In genomic region chr1:40020447-40021085, GRCh38 we compare ENCODE assay signal across 2 cellular contexts.
TF ChIP-seq lines count a peak whose summit lies in the region.

No MANE protein-coding gene starts in this region.

TF ChIP-seq in IMR-90, 13 proteins besides CTCF, POLR2A, EP300 and RAD21:
- no peak for TF ChIP-seq MXI1 (IDR thresholded peaks at IDR 0.05; ENCODE audit: borderline replicate concordance, low read depth, low read length)
- TF ChIP-seq NFE2L2 (IDR thresholded peaks at IDR 0.05; ENCODE audit: low read depth, low read length) = no peak
- no peak for TF ChIP-seq CHD1 (IDR thresholded peaks at IDR 0.05; ENCODE audit: low read depth, low read length)
- TF ChIP-seq, protein P1, sequence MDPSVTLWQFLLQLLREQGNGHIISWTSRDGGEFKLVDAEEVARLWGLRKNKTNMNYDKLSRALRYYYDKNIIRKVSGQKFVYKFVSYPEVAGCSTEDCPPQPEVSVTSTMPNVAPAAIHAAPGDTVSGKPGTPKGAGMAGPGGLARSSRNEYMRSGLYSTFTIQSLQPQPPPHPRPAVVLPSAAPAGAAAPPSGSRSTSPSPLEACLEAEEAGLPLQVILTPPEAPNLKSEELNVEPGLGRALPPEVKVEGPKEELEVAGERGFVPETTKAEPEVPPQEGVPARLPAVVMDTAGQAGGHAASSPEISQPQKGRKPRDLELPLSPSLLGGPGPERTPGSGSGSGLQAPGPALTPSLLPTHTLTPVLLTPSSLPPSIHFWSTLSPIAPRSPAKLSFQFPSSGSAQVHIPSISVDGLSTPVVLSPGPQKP (IDR thresholded peaks at IDR 0.05; ENCODE audit: borderline replicate concordance, low read depth, low read length) = no peak
- TF ChIP-seq, protein P2, sequence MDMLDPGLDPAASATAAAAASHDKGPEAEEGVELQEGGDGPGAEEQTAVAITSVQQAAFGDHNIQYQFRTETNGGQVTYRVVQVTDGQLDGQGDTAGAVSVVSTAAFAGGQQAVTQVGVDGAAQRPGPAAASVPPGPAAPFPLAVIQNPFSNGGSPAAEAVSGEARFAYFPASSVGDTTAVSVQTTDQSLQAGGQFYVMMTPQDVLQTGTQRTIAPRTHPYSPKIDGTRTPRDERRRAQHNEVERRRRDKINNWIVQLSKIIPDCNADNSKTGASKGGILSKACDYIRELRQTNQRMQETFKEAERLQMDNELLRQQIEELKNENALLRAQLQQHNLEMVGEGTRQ (IDR thresholded peaks at IDR 0.05; ENCODE audit: low read depth, low read length) = no peak
- no peak for TF ChIP-seq RFX5 (IDR thresholded peaks at IDR 0.05; ENCODE audit: low read depth, low read length)
- no peak for TF ChIP-seq MAFK (IDR thresholded peaks at IDR 0.05; ENCODE audit: low read depth, low read length)
- TF ChIP-seq RCOR1 (IDR thresholded peaks at IDR 0.05; ENCODE audit: insufficient replicate concordance, low read length) = no peak
- TF ChIP-seq FOS (IDR thresholded peaks at IDR 0.05; ENCODE audit: low read depth, low read length) = no peak
- no peak for TF ChIP-seq SMC3 (IDR thresholded peaks at IDR 0.05; ENCODE audit: low read depth, low read length)
- no peak for TF ChIP-seq MAZ (IDR thresholded peaks at IDR 0.05; ENCODE audit: borderline replicate concordance, low read depth, low read length)

TF ChIP-seq in GM12878, 131 proteins besides CTCF, POLR2A, EP300 and RAD21:
- TF ChIP-seq, protein P3, sequence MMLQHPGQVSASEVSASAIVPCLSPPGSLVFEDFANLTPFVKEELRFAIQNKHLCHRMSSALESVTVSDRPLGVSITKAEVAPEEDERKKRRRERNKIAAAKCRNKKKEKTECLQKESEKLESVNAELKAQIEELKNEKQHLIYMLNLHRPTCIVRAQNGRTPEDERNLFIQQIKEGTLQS (IDR thresholded peaks at IDR 0.05; ENCODE audit: borderline replicate concordance, extremely low read depth, low read depth, low read length) = no peak
- TF ChIP-seq, protein P4, sequence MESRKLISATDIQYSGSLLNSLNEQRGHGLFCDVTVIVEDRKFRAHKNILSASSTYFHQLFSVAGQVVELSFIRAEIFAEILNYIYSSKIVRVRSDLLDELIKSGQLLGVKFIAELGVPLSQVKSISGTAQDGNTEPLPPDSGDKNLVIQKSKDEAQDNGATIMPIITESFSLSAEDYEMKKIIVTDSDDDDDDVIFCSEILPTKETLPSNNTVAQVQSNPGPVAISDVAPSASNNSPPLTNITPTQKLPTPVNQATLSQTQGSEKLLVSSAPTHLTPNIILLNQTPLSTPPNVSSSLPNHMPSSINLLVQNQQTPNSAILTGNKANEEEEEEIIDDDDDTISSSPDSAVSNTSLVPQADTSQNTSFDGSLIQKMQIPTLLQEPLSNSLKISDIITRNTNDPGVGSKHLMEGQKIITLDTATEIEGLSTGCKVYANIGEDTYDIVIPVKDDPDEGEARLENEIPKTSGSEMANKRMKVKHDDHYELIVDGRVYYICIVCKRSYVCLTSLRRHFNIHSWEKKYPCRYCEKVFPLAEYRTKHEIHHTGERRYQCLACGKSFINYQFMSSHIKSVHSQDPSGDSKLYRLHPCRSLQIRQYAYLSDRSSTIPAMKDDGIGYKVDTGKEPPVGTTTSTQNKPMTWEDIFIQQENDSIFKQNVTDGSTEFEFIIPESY (IDR thresholded peaks at IDR 0.05) = no peak
- TF ChIP-seq, protein P5, sequence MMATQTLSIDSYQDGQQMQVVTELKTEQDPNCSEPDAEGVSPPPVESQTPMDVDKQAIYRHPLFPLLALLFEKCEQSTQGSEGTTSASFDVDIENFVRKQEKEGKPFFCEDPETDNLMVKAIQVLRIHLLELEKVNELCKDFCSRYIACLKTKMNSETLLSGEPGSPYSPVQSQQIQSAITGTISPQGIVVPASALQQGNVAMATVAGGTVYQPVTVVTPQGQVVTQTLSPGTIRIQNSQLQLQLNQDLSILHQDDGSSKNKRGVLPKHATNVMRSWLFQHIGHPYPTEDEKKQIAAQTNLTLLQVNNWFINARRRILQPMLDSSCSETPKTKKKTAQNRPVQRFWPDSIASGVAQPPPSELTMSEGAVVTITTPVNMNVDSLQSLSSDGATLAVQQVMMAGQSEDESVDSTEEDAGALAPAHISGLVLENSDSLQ (IDR thresholded peaks at IDR 0.05) = peak; percentile 83
- TF ChIP-seq PBX3 (IDR thresholded peaks at IDR 0.05; ENCODE audit: insufficient replicate concordance, low read depth, low read length) (peak; percentile 71), RUNX3 (IDR thresholded peaks at IDR 0.05; ENCODE audit: low read length) (0 out of 2 replicates have a peak, but pooled peaks have one; percentile 8), NKRF (conservative IDR thresholded peaks at IDR 0.05) (no peak), JUNB (IDR thresholded peaks at IDR 0.05) (peak; percentile 49; the same call in 1 of the 2 replicates), MEF2A (IDR thresholded peaks at IDR 0.05; ENCODE audit: insufficient read depth, low read depth, low read length) (0 out of 2 replicates have a peak, but pooled peaks have one; percentile 11)
